ENCODE assay signal across 2 cellular contexts in the genomic region with DNA sequence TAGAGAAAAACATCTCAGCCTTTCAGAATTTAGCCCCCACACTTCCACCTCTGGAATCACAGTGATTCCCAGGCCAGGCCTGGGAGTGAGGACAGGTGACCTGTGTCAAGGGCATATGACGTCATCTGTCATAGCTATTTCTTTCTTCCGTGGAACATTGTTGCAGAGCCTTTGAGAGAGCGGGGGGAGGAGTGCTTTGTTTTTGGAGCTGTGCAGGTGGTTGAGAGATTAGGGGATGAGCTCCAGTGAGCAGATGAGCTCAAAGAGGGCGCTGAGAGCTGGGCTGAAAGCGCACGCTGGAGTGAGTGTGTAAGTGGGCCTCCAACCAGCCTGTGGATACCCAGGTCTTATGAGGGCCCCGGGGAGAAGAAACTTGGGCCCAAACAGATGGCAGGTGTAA.
TF ChIP-seq lines count a peak whose summit lies in the region.

No MANE protein-coding gene starts in this region.

TF ChIP-seq in GM23338, 12 proteins besides CTCF, POLR2A, EP300 and RAD21 (continued from another document):
- TF ChIP-seq ZNF462 (CRISPR knock-in tag; IDR thresholded peaks at IDR 0.05) (no peak), ZNF331 (CRISPR knock-in tag; IDR thresholded peaks at IDR 0.05; ENCODE audit: low read depth) (no peak), EZH2phosphoT487 (IDR thresholded peaks at IDR 0.05; ENCODE audit: unreplicated experiment) (no peak), ZNF114 (CRISPR knock-in tag; IDR thresholded peaks at IDR 0.05) (no peak), EZH2 (IDR thresholded peaks at IDR 0.05; ENCODE audit: low read depth, unreplicated experiment) (no peak), NANOG (IDR thresholded peaks at IDR 0.05; ENCODE audit: borderline replicate concordance) (no peak), POLR2AphosphoS5 (IDR thresholded peaks at IDR 0.05; ENCODE audit: low read depth) (no peak)
- TF ChIP-seq, protein P1, sequence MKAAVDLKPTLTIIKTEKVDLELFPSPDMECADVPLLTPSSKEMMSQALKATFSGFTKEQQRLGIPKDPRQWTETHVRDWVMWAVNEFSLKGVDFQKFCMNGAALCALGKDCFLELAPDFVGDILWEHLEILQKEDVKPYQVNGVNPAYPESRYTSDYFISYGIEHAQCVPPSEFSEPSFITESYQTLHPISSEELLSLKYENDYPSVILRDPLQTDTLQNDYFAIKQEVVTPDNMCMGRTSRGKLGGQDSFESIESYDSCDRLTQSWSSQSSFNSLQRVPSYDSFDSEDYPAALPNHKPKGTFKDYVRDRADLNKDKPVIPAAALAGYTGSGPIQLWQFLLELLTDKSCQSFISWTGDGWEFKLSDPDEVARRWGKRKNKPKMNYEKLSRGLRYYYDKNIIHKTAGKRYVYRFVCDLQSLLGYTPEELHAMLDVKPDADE (IDR thresholded peaks at IDR 0.05), result no peak
TF ChIP-seq in GM23338: peak in this region for 0.

TF ChIP-seq in HepG2, 621 proteins besides CTCF, POLR2A, EP300 and RAD21 (continued from another document and continues in another):
- TF ChIP-seq ARID5B (CRISPR knock-in tag; IDR thresholded peaks at IDR 0.05) (peak; percentile 35; the same call in 1 of the 2 replicates), ATF7 (IDR thresholded peaks at IDR 0.05) (peak; percentile 100), ATF7 (CRISPR knock-in tag; IDR thresholded peaks at IDR 0.05) (peak; percentile 75; the same call in 1 of the 2 replicates), KLF12 (CRISPR knock-in tag; IDR thresholded peaks at IDR 0.05; ENCODE audit: borderline replicate concordance) (no peak), TGIF2 (CRISPR knock-in tag; IDR thresholded peaks at IDR 0.05) (0 out of 2 replicates have a peak, but pooled peaks have one; percentile 32), CREM (IDR thresholded peaks at IDR 0.05) (0 out of 2 replicates have a peak, but pooled peaks have one; percentile 35), CREM (CRISPR knock-in tag; IDR thresholded peaks at IDR 0.05) (no peak), ZNF609 (CRISPR knock-in tag; IDR thresholded peaks at IDR 0.05; ENCODE audit: borderline replicate concordance) (no peak), ZNF703 (CRISPR knock-in tag; IDR thresholded peaks at IDR 0.05; ENCODE audit: borderline replicate concordance) (no peak), ATF2 (CRISPR knock-in tag; IDR thresholded peaks at IDR 0.05) (peak; percentile 70; the same call in 1 of the 2 replicates), JUND (CRISPR knock-in tag; IDR thresholded peaks at IDR 0.05) (0 out of 2 replicates have a peak, but pooled peaks have one; percentile 53), ATF3 (CRISPR knock-in tag; IDR thresholded peaks at IDR 0.05) (peak; percentile 26; the same call in 1 of the 2 replicates), NR2F1 (CRISPR knock-in tag; IDR thresholded peaks at IDR 0.05) (peak in 1 of 2 experiments; percentile 41; a peak in 1 of 4 replicates), FOXO1 (CRISPR knock-in tag; IDR thresholded peaks at IDR 0.05) (no peak), ISL2 (CRISPR knock-in tag; IDR thresholded peaks at IDR 0.05) (no peak), ZNF547 (CRISPR knock-in tag; IDR thresholded peaks at IDR 0.05) (no peak), KLF16 (CRISPR knock-in tag; IDR thresholded peaks at IDR 0.05) (no peak), PRPF4 (IDR thresholded peaks at IDR 0.05; ENCODE audit: low read depth, low read length, poor library complexity, severe bottlenecking) (no peak), RXRB (CRISPR knock-in tag; IDR thresholded peaks at IDR 0.05; ENCODE audit: borderline replicate concordance) (0 out of 2 replicates have a peak, but pooled peaks have one; percentile 18), CREB3 (CRISPR knock-in tag; IDR thresholded peaks at IDR 0.05) (no peak), BORCS8-MEF2B (CRISPR knock-in tag; IDR thresholded peaks at IDR 0.05) (no peak), ZC3H13 (CRISPR knock-in tag; IDR thresholded peaks at IDR 0.05) (no peak), NR2F6 (IDR thresholded peaks at IDR 0.05) (peak; percentile 40; the same call in 1 of the 2 replicates), NR2F6 (CRISPR knock-in tag; IDR thresholded peaks at IDR 0.05) (peak; percentile 58; the same call in 1 of the 2 replicates), ZXDC (CRISPR knock-in tag; IDR thresholded peaks at IDR 0.05) (no peak)
- TF ChIP-seq, protein P2, sequence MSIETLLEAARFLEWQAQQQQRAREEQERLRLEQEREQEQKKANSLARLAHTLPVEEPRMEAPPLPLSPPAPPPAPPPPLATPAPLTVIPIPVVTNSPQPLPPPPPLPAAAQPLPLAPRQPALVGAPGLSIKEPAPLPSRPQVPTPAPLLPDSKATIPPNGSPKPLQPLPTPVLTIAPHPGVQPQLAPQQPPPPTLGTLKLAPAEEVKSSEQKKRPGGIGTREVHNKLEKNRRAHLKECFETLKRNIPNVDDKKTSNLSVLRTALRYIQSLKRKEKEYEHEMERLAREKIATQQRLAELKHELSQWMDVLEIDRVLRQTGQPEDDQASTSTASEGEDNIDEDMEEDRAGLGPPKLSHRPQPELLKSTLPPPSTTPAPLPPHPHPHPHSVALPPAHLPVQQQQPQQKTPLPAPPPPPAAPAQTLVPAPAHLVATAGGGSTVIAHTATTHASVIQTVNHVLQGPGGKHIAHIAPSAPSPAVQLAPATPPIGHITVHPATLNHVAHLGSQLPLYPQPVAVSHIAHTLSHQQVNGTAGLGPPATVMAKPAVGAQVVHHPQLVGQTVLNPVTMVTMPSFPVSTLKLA (IDR thresholded peaks at IDR 0.05), result no peak
- TF ChIP-seq, protein P3, sequence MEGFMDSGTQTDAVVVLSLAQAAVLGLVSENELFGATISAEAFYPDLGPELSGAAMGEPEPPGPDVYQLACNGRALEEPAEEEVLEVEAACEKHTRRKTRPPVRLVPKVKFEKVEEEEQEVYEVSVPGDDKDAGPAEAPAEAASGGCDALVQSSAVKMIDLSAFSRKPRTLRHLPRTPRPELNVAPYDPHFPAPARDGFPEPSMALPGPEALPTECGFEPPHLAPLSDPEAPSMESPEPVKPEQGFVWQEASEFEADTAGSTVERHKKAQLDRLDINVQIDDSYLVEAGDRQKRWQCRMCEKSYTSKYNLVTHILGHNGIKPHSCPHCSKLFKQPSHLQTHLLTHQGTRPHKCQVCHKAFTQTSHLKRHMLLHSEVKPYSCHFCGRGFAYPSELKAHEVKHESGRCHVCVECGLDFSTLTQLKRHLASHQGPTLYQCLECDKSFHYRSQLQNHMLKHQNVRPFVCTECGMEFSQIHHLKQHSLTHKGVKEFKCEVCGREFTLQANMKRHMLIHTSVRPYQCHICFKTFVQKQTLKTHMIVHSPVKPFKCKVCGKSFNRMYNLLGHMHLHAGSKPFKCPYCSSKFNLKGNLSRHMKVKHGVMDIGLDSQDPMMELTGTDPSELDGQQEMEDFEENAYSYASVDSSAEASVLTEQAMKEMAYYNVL (CRISPR knock-in tag; IDR thresholded peaks at IDR 0.05; ENCODE audit: borderline replicate concordance), result peak; percentile 21; the same call in 1 of the 2 replicates
